8 cellular contexts compared by ENCODE assay signal in the genomic region with DNA sequence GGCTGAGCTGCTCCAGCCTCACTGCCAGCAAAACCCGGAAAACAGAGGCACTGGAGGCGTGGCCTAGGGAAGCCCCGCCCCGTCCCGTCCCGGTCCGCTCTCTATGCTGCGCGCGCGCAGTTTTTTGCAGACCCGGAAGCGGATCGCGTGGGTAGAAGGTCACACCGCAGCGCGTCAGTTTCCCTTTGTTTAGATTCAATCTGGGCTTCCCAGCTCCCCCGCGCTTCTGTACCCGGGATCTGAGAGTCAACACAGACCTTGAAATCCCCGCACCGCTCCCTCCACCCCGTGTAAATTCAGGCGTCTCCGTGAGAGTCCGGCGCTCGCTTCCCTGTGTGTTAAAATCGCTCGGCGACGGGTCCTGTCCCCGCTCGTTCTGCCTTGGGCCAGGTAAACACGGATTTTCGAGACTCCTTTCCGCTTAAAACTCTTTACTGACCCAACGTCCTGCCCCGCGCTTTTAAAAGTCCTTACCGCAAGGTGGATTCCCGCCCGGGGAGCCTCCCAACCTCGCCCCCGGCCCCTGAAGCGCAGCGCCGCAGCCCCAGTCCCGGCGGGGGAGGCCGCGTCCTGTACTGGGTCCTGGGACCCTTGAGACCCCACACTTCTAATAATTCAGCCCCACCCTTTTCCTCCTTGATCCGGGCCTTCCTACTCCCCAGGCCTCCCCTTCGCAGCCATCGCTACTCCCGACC. TPM values are rescaled to one million over a fixed set of nuclear protein-coding genes. Genes with fewer than 3 reads are reported as not detected.
DNase-seq lines count a peak whose midpoint lies in the region; ATAC-seq and TF ChIP-seq lines count a peak whose summit lies in the region.

Gene ZNF610, plus strand, starts transcription at position 127 of the 695 bp plus-strand sequence. CDS start 12,930 bp downstream, outside the sequence.

- H3K4me1 Mint-ChIP-seq in activated naive CD8-positive, alpha-beta T cell (ENCODE audit: low read depth), result peaks cover 13% of the 10 kb centered on the region

- H3K9ac ChIP-seq in SK-N-SH, result peak within 1 kb of the TSS; percentile 93

- intact Hi-C loops in Right ventricle myocardium superior (cut with DNase I), result no loop called here

- H3K4me3 ChIP-seq in Jurkat, Clone E6-1 (ENCODE audit: low read length), result peak within 1 kb of the TSS; percentile 61
- H3K4me3 ChIP-seq in SK-N-SH (ENCODE audit: low read depth in 2 of 2, low read length in 1 of 2) (peak within 1 kb of the TSS; percentile 92 to 98), osteoblast (ENCODE audit: insufficient read depth, low read length) (peak within 1 kb of the TSS; percentile 97)

- peak within 1 kb of the TSS; percentile 94 for H3K27ac Mint-ChIP-seq in activated naive CD8-positive, alpha-beta T cell

- POLR2A ChIA-PET in SK-N-SH (lab: Yijun Ruan, JAX), result interaction anchor here (1.0 to 1.4 kb wide), 3 partner anchors 9 to 63 kb away, joined by 3 to 8 read pairs (median 5); partner anchors contain the start of gene ZNF880

- H3K27me3 ChIP-seq in SK-N-SH (ENCODE audit: insufficient read depth) (no peaks in the 10 kb centered on the region), osteoblast (ENCODE audit: insufficient read depth, low read length) (no peaks in the 10 kb centered on the region)

- H3K36me3 ChIP-seq in SK-N-SH (replicated peaks in 1 of 2; ENCODE audit: control insufficient read depth in 1 of 2, insufficient read depth in 2 of 2, low read length in 1 of 2), result peaks cover 3 to 4% of the 10 kb centered on the region in 2 experiments
- H3K36me3 ChIP-seq in osteoblast (ENCODE audit: insufficient read depth, low read length), result no peaks in the 10 kb centered on the region

- H3K36me3 Mint-ChIP-seq in activated naive CD8-positive, alpha-beta T cell, result peaks cover 28% of the 10 kb centered on the region

- 12% methylated on average over 53 of the region's 57 CpGs for WGBS in SK-N-SH (ENCODE audit: low lambda C conversion rate)

- no peak for TF ChIP-seq RAD21 in SK-N-SH (IDR thresholded peaks at IDR 0.05; ENCODE audit: low read length)

- no peaks in the 10 kb centered on the region; a peak in 1 of 4 replicates for H3K4me1 ChIP-seq in SK-N-SH (ENCODE audit: control insufficient read depth in 1 of 2, insufficient read depth in 2 of 2, low read depth in 1 of 2, low read length in 1 of 2)
- peaks cover 7% of the 10 kb centered on the region for H3K4me1 ChIP-seq in osteoblast (ENCODE audit: insufficient read depth, low read length)

- no peaks in the 10 kb centered on the region for H3F3A ChIP-seq in SK-N-SH (replicated peaks; ENCODE audit: insufficient read depth)

- H3K4me2 ChIP-seq in SK-N-SH (peak within 1 kb of the TSS; percentile 88), osteoblast (ENCODE audit: insufficient read depth, low read length) (peak within 1 kb of the TSS; percentile 96)

- H3K9me3 Mint-ChIP-seq in activated naive CD8-positive, alpha-beta T cell (ENCODE audit: low read depth), result peaks cover 4% of the 10 kb centered on the region

- TF ChIP-seq CTCF in SK-N-SH (IDR thresholded peaks at IDR 0.05) (no peak), osteoblast (IDR thresholded peaks at IDR 0.05; ENCODE audit: extremely low read depth, low read depth, low read length) (no peak)

- H3K9me2 ChIP-seq in SK-N-SH, result no peaks in the 10 kb centered on the region

- peak; percentile 2 for DNase-seq in NK-92 treated with Interleukin-12 subunit alpha and Interleukin-12 subunit beta, amount 100 ng/mL, for 24 hours (lab: John Stamatoyannopoulos, UW)
- DNase-seq in NK-92 (lab: John Stamatoyannopoulos, UW; ENCODE audit: unreplicated experiment), result no peak
- peak; percentile 72 for DNase-seq in Jurkat, Clone E6-1 (ENCODE audit: low read depth, low spot score)
- DNase-seq in SK-N-SH, result peak; percentile 93
- DNase-seq in Right ventricle myocardium superior, result peak; percentile 95
- peak; percentile 98 for DNase-seq in osteoblast (ENCODE audit: insufficient read length, low spot score, missing footprints)
- DNase-seq in superior temporal gyrus (ENCODE audit: extremely low spot score), result peak; percentile 96

- H3K27me3 Mint-ChIP-seq in activated naive CD8-positive, alpha-beta T cell, result no peaks in the 10 kb centered on the region

- H3K9me3 ChIP-seq in SK-N-SH (peaks cover 6% of the 10 kb centered on the region; the same call in 1 of the 2 replicates), osteoblast (ENCODE audit: low read depth, low read length) (peaks cover 6% of the 10 kb centered on the region)

- peaks cover 6% of the 10 kb centered on the region; the same call in 1 of the 2 replicates for H3K79me2 ChIP-seq in SK-N-SH (ENCODE audit: insufficient read depth)
- peaks cover 5% of the 10 kb centered on the region for H3K79me2 ChIP-seq in osteoblast (ENCODE audit: insufficient read depth, low read length)

- H3K27ac ChIP-seq in SK-N-SH (ENCODE audit: low read depth in 2 of 2, low read length in 1 of 2), result peak within 1 kb of the TSS; percentile 61 to 72
- peak within 1 kb of the TSS; percentile 87 for H3K27ac ChIP-seq in osteoblast (ENCODE audit: low read depth, low read length)

- H3K4me3 Mint-ChIP-seq in activated naive CD8-positive, alpha-beta T cell, result peak within 1 kb of the TSS; percentile 96

- peak; percentile 100 for ATAC-seq in Right ventricle myocardium superior (ENCODE audit: poor library complexity)

- CTCF ChIA-PET in SK-N-SH (lab: Yijun Ruan, JAX), result no interaction called here

- no peak for TF ChIP-seq EP300 in SK-N-SH (IDR thresholded peaks at IDR 0.05; ENCODE audit: borderline replicate concordance in 1 of 2, low read depth in 1 of 2, low read length in 1 of 2)

- H2AFZ ChIP-seq in SK-N-SH (ENCODE audit: low read depth), result peak within 1 kb of the TSS; percentile 99
- peak within 1 kb of the TSS; percentile 97 for H2AFZ ChIP-seq in osteoblast (ENCODE audit: low read length)

- H4K20me1 ChIP-seq in SK-N-SH (ENCODE audit: insufficient read depth), result no peaks in the 10 kb centered on the region
- H4K20me1 ChIP-seq in osteoblast (ENCODE audit: insufficient read depth, low read length), result no peaks in the 10 kb centered on the region

TF ChIP-seq in SK-N-SH, 30 proteins besides CTCF, POLR2A, EP300 and RAD21 (continues in another document):
- TF ChIP-seq GATA2 (CRISPR knock-in tag; IDR thresholded peaks at IDR 0.05) (no peak), TAF1 (IDR thresholded peaks at IDR 0.05; ENCODE audit: borderline replicate concordance, low read depth, low read length) (peak; percentile 57; the same call in 1 of the 2 replicates), USF1 (IDR thresholded peaks at IDR 0.05; ENCODE audit: borderline replicate concordance, low read depth) (no peak), TCF12 (IDR thresholded peaks at IDR 0.05) (no peak), RFX5 (IDR thresholded peaks at IDR 0.05; ENCODE audit: low read length) (no peak), MEF2A (IDR thresholded peaks at IDR 0.05; ENCODE audit: borderline replicate concordance, low read depth) (no peak), IRF3 (IDR thresholded peaks at IDR 0.05; ENCODE audit: low read depth, low read length) (no peak), GABPA (IDR thresholded peaks at IDR 0.05; ENCODE audit: low read depth) (peak; percentile 82), MAX (IDR thresholded peaks at IDR 0.05; ENCODE audit: low read depth) (peak; percentile 71), SIN3A (IDR thresholded peaks at IDR 0.05; ENCODE audit: borderline replicate concordance, low read depth, low read length) (0 out of 2 replicates have a peak, but pooled peaks have one; percentile 62), ELF1 (IDR thresholded peaks at IDR 0.05) (peak; percentile 95), CHD2 (IDR thresholded peaks at IDR 0.05; ENCODE audit: low read length, partially characterized antibody) (peak; percentile 76), MXI1 (IDR thresholded peaks at IDR 0.05; ENCODE audit: low read depth, low read length) (peak; percentile 89), RCOR1 (IDR thresholded peaks at IDR 0.05; ENCODE audit: low read length) (no peak)
- TF ChIP-seq, protein P1, sequence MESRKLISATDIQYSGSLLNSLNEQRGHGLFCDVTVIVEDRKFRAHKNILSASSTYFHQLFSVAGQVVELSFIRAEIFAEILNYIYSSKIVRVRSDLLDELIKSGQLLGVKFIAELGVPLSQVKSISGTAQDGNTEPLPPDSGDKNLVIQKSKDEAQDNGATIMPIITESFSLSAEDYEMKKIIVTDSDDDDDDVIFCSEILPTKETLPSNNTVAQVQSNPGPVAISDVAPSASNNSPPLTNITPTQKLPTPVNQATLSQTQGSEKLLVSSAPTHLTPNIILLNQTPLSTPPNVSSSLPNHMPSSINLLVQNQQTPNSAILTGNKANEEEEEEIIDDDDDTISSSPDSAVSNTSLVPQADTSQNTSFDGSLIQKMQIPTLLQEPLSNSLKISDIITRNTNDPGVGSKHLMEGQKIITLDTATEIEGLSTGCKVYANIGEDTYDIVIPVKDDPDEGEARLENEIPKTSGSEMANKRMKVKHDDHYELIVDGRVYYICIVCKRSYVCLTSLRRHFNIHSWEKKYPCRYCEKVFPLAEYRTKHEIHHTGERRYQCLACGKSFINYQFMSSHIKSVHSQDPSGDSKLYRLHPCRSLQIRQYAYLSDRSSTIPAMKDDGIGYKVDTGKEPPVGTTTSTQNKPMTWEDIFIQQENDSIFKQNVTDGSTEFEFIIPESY (IDR thresholded peaks at IDR 0.05; ENCODE audit: borderline replicate concordance, low read depth), result no peak

RNA-seq across cellular contexts. Expression of gene ZNF610, which starts in this region (rescaled TPM):
- polyA plus RNA-seq in Jurkat, Clone E6-1 (2012; ENCODE audit: insufficient read depth, insufficient read length), result 1.00 TPM
- 1.9 and 2.9 TPM in 2 replicates for polyA plus RNA-seq in SK-N-SH (2012; rRNA removed)
- 3.0 and 3.4 TPM in 2 replicates for polyA plus RNA-seq in SK-N-SH (2012; cell fraction: cytosol; rRNA removed)
- polyA plus RNA-seq in SK-N-SH (2012; cell fraction: nucleus; rRNA removed), result 4.9 and 6.6 TPM in 2 replicates
- total RNA-seq in Right ventricle myocardium superior (3.0 TPM), osteoblast (2.9 and 3.3 TPM in 2 replicates)
